26 cellular contexts compared by ENCODE assay signal in the genomic region with DNA sequence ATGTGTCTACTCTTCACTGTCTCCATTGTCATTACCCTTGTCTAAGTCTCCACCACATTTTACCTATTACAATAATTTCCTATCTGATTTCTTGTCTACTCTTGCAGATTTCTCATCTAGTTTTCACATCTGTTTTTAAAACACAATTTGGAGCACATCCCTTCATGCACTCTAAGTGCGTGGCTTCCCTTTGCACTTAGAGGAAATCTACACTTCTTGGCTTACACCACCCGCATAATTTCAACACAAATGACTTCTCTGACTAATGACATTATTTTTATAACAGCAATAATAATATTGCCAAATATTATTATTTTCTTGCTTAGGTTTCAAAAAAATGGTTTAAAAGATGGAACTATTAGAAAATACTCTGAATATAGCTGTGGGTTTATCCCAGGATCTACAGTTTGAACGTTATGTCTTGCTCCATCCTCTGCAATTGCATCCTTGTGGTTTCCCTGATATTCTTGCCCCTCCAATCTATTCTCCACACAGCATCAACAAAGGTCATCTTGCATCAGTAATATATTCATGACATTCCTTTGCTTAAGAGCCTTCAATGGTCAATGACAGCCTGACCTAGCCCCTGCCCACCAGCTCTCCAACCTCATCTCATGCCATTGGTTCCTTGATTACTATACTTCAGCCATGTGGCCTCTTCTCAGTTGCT.
"Had no signal": no experiment of that assay in that cellular context is flagged by ENCODE, and none has a peak within 500 bp of the region (broad histone marks: within the 10 kb centered on the region; RNA-seq: fewer than 3 reads in every experiment).

No MANE protein-coding gene starts in this region.

- ATAC-seq: activated CD4-positive, CD25-positive, alpha-beta regulatory T cell treated with anti-CD3 and anti-CD28 coated beads, Interleukin-2, amount 50 U/mL, for 24 hours; activated CD8-positive, alpha-beta T cell treated with anti-CD3 and anti-CD28 coated beads for 36 hours; activated T-cell treated with anti-CD3 and anti-CD28 coated beads, Interleukin-2, amount 50 U/mL, for 4 hours; activated T-helper 17 cell treated with anti-CD3 and anti-CD28 coated beads, Interleukin-2, amount 50 U/mL, for 72 hours; body of pancreas; gastroesophageal sphincter; heart right ventricle had no signal

- H3K27ac ChIP-seq: body of pancreas, epithelial cell of prostate, esophagus squamous epithelium, gastroesophageal sphincter, heart right ventricle, hepatocyte, WERI-Rb-1 had no signal

- H3K36me3 ChIP-seq: esophagus squamous epithelium, gastroesophageal sphincter, heart right ventricle, WERI-Rb-1 had no signal

- H2AFZ ChIP-seq: hepatocyte had no signal

- H3K4me1 ChIP-seq: body of pancreas, esophagus squamous epithelium, gastroesophageal sphincter had no signal

- H3K27me3 ChIP-seq: body of pancreas, esophagus squamous epithelium, gastroesophageal sphincter, heart right ventricle, hepatocyte had no signal

- DNase-seq: activated B cell treated with CpG ODN at 0.5 μM for 24 hours; activated CD4-positive, alpha-beta T cell treated with anti-CD3 and anti-CD28 coated beads for 48 hours; activated CD4-positive, alpha-beta T cell treated with anti-CD3 and anti-CD28 coated beads, Interleukin-2, amount 50 U/mL, for 1 hour; activated CD4-positive, alpha-beta T cell treated with anti-CD3 and anti-CD28 coated beads, Interleukin-2, amount 50 U/mL, for 48 hours; activated CD8-positive, alpha-beta memory T cell treated with anti-CD3 and anti-CD28 coated beads for 24 hours; activated CD8-positive, alpha-beta T cell treated with anti-CD3 and anti-CD28 coated beads for 36 hours; activated effector memory CD4-positive, alpha-beta T cell treated with Interleukin-2 at 50 U/mL for 16 hours; activated gamma-delta T cell treated with Interleukin-2 at 50 U/mL for 16 hours; activated naive CD4-positive, alpha-beta T cell treated with anti-CD3 and anti-CD28 coated beads, Interleukin-2, amount 50 U/mL, for 16 hours; activated naive CD4-positive, alpha-beta T cell treated with Interleukin-2 at 50 U/mL for 16 hours; activated T-cell treated with anti-CD3 and anti-CD28 coated beads, Interleukin-2, amount 50 U/mL, for 4 hours; amygdala; aorta; body of pancreas; caudate nucleus; effector CD8-positive, alpha-beta T cell; esophagus squamous epithelium; foreskin melanocyte; heart right ventricle; T1000; WERI-Rb-1 had no signal

- H3K4me2 ChIP-seq: hepatocyte had no signal

- H3K9me3 ChIP-seq: body of pancreas, esophagus squamous epithelium, gastroesophageal sphincter had no signal

- H3K4me3 ChIP-seq: body of pancreas, esophagus squamous epithelium, gastroesophageal sphincter, heart right ventricle, hepatocyte had no signal

- H3K79me2 ChIP-seq: hepatocyte had no signal
